Comparison of ENCODE assay signal across 15 cellular contexts in the genomic region with DNA sequence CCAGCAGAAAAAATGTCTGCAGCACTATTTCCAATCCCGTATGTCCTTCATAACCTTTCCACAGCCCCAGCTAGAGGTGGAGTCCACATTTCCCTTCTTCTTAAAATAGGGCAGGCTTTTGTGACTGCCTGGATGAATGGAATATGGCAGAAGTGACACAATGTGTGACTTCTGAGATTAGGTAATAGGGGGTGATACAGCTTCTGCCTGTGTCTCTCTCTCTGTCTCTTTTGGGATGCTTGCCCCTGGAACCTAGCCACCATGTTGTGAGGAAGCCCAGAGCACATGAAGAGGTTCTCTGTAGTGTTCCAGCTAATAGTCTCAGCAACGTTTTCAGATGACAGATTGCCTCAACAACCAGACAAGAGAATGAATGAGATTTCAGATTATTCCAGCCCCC. TPM values are rescaled to one million over a fixed set of nuclear protein-coding genes. Genes with fewer than 3 reads are reported as not detected.
DNase-seq lines count a peak whose midpoint lies in the region; ATAC-seq and TF ChIP-seq lines count a peak whose summit lies in the region.
"Had no signal": no experiment of that assay in that cellular context is flagged by ENCODE, and none has a peak within 500 bp of the region (broad histone marks: within the 10 kb centered on the region; RNA-seq: fewer than 3 reads in every experiment).

No MANE protein-coding gene starts in this region.

- H3K36me3 ChIP-seq in heart left ventricle (peaks cover 0 to 9% (median 0%) of the 10 kb centered on the region in 9 donors), OCI-LY7 (ENCODE audit: insufficient read depth, low read length) (no peaks in the 10 kb centered on the region)
- H3K36me3 ChIP-seq: BLaER1 treated with 17β-estradiol and CSF1 and Interleukin-3, amounts not matched to agents 10 nM and 100 nM had no signal

- H3K9me3 ChIP-seq in heart left ventricle = peaks cover 0 to 12% (median 0%) of the 10 kb centered on the region in 12 donors
- H3K9me3 ChIP-seq in right cardiac atrium (ENCODE audit: control insufficient read depth, low read length) = no peaks in the 10 kb centered on the region
- no peaks in the 10 kb centered on the region for H3K9me3 ChIP-seq in OCI-LY7 (ENCODE audit: low read length)

- H3K27me3 Mint-ChIP-seq in nephron (ENCODE audit: low read depth) = peaks cover 3% of the 10 kb centered on the region
- no peaks in the 10 kb centered on the region for H3K27me3 Mint-ChIP-seq in activated CD8-positive, alpha-beta T cell treated with anti-CD3 and anti-CD28 coated beads for 36 hours

- H3K27me3 ChIP-seq in heart left ventricle (no peaks in the 10 kb centered on the region), right cardiac atrium (ENCODE audit: control insufficient read depth, insufficient read depth) (no peaks in the 10 kb centered on the region)
- H3K27me3 ChIP-seq: BLaER1 treated with 17β-estradiol and CSF1 and Interleukin-3, amounts not matched to agents 10 nM and 100 nM had no signal

- peaks cover 6% of the 10 kb centered on the region for H3K9me3 Mint-ChIP-seq in nephron
- H3K9me3 Mint-ChIP-seq in activated CD8-positive, alpha-beta T cell treated with anti-CD3 and anti-CD28 coated beads for 36 hours = peaks cover 7% of the 10 kb centered on the region
- H3K9me3 Mint-ChIP-seq: GM23338 had no signal

- POLR2A ChIA-PET in OCI-LY7 (lab: Charles Lee) = no interaction called here
- POLR2A ChIA-PET in activated CD8-positive, alpha-beta T cell treated with anti-CD3 and anti-CD28 coated beads for 36 hours (lab: Charles Lee) = no interaction called here

- CTCF ChIA-PET in OCI-LY7 (lab: Charles Lee; ENCODE audit: unreplicated experiment) = no interaction called here
- CTCF ChIA-PET in activated CD8-positive, alpha-beta T cell treated with anti-CD3 and anti-CD28 coated beads for 36 hours (lab: Charles Lee) = interaction anchor here (2.5 kb wide), 1 partner anchor 34 kb away, joined by 8 read pairs; no protein-coding TSS in a partner anchor

- 28 to 44% (median 37%) methylated on average over 2 of the region's 2 CpGs for WGBS in heart left ventricle, 4 donors
- 40% methylated on average over 2 of the region's 2 CpGs for WGBS in right cardiac atrium

- H3K4me3 ChIP-seq in heart left ventricle = no peak overlapping the region
- H3K4me3 ChIP-seq in right cardiac atrium (ENCODE audit: low read length) = no peak overlapping the region
- no peak overlapping the region for H3K4me3 ChIP-seq in OCI-LY7 (ENCODE audit: low read depth, low read length, poor library complexity, severe bottlenecking)
- H3K4me3 ChIP-seq: BLaER1 treated with 17β-estradiol and CSF1 and Interleukin-3, amounts not matched to agents 10 nM and 100 nM; GM23338 had no signal

- H3K79me2 ChIP-seq in OCI-LY7 (ENCODE audit: insufficient read depth, low read depth, low read length) = no peaks in the 10 kb centered on the region

- H3K4me2 ChIP-seq in OCI-LY7 (ENCODE audit: low read length) = no peak overlapping the region
- H3K4me2 ChIP-seq: BLaER1 treated with 17β-estradiol and CSF1 and Interleukin-3, amounts not matched to agents 10 nM and 100 nM; GM23338 had no signal

- no peaks in the 10 kb centered on the region for H3K9me2 ChIP-seq in OCI-LY7 (ENCODE audit: insufficient read depth, low read length)

- no peak for TF ChIP-seq POLR2A in heart left ventricle (IDR thresholded peaks at IDR 0.05)

- intact Hi-C loops in heart left ventricle (cut with DNase I) (no loop called here), left cardiac atrium (cut with DNase I) (loop anchor here in 1 of 2 donors (10.0 kb wide), 1 partner anchor 51 kb away; the partner anchor contains the start of gene CLIC5), right cardiac atrium (cut with DNase I) (no loop called here), OCI-LY7 (cut with micrococcal nuclease; ENCODE audit: unreplicated experiment) (no loop called here)
- intact Hi-C loops in activated CD8-positive, alpha-beta T cell treated with anti-CD3 and anti-CD28 coated beads for 36 hours (cut with micrococcal nuclease) = no loop called here

- DNase-seq in heart left ventricle (peak in 1 of 5 donors; percentile 31), left cardiac atrium (no peak), right cardiac atrium (no peak), OCI-LY7 (ENCODE audit: low spot score) (no peak), A172 (ENCODE audit: low spot score) (no peak)
- no peak for DNase-seq in activated CD8-positive, alpha-beta T cell treated with anti-CD3 and anti-CD28 coated beads for 36 hours
- DNase-seq: 8988T; Calu3; CD4-positive, CD25-positive, alpha-beta regulatory T cell; DMS 273 treated with DMSO at 0.1 percent for 48 hours; H7 had no signal

- peak overlapping the region in 2 of 3 experiments; percentile 51 to 84 for H3K27ac Mint-ChIP-seq in nephron
- H3K27ac Mint-ChIP-seq in activated CD8-positive, alpha-beta T cell treated with anti-CD3 and anti-CD28 coated beads for 36 hours = no peak overlapping the region
- H3K27ac Mint-ChIP-seq: CD4-positive, CD25-positive, alpha-beta regulatory T cell; GM23338 had no signal

- peak overlapping the region in 9 of 12 donors; percentile 13 to 89 (median 39) for H3K27ac ChIP-seq in heart left ventricle
- peak overlapping the region; percentile 30 for H3K27ac ChIP-seq in right cardiac atrium (ENCODE audit: low read length)
- H3K27ac ChIP-seq in OCI-LY7 (ENCODE audit: low read depth, low read length, poor library complexity, severe bottlenecking) = no peak overlapping the region
- H3K27ac ChIP-seq: BLaER1 treated with 17β-estradiol and CSF1 and Interleukin-3, amounts not matched to agents 10 nM and 100 nM; HL-60 had no signal

- TF ChIP-seq CTCF in heart left ventricle (IDR thresholded peaks at IDR 0.05) (no peak), nephron (IDR thresholded peaks at IDR 0.05; ENCODE audit: unreplicated experiment in 3 of 3) (no peak), OCI-LY7 (conservative IDR thresholded peaks at IDR 0.05; ENCODE audit: low read length) (no peak)
- TF ChIP-seq CTCF in activated CD8-positive, alpha-beta T cell treated with anti-CD3 and anti-CD28 coated beads for 36 hours (IDR thresholded peaks at IDR 0.05) = no peak

- peaks cover 6% of the 10 kb centered on the region for H3K36me3 Mint-ChIP-seq in nephron (ENCODE audit: low read depth)
- no peaks in the 10 kb centered on the region for H3K36me3 Mint-ChIP-seq in activated CD8-positive, alpha-beta T cell treated with anti-CD3 and anti-CD28 coated beads for 36 hours (ENCODE audit: low read depth)
- H3K36me3 Mint-ChIP-seq: CD4-positive, CD25-positive, alpha-beta regulatory T cell had no signal

- H3K4me3 Mint-ChIP-seq in nephron = no peak overlapping the region
- no peak overlapping the region for H3K4me3 Mint-ChIP-seq in activated CD8-positive, alpha-beta T cell treated with anti-CD3 and anti-CD28 coated beads for 36 hours
- H3K4me3 Mint-ChIP-seq: CD4-positive, CD25-positive, alpha-beta regulatory T cell; GM23338 had no signal

- no peak overlapping the region for H2AFZ ChIP-seq in OCI-LY7 (ENCODE audit: low read length)
- H2AFZ ChIP-seq: GM23338 had no signal

- ATAC-seq in heart left ventricle (peak in 3 of 4 donors; percentile 13 to 58 (median 24)), left cardiac atrium (no peak), right cardiac atrium (no peak)
- ATAC-seq in activated CD8-positive, alpha-beta T cell treated with anti-CD3 and anti-CD28 coated beads for 36 hours = no peak
- ATAC-seq: GM23338 had no signal

- no peaks in the 10 kb centered on the region for H4K20me1 ChIP-seq in OCI-LY7 (ENCODE audit: insufficient read depth, low read length)
- H4K20me1 ChIP-seq: BLaER1 treated with 17β-estradiol and CSF1 and Interleukin-3, amounts not matched to agents 10 nM and 100 nM had no signal

- peaks cover 0 to 75% (median 60%) of the 10 kb centered on the region in 12 donors for H3K4me1 ChIP-seq in heart left ventricle
- H3K4me1 ChIP-seq in right cardiac atrium (ENCODE audit: control insufficient read depth, insufficient read depth, low read length) = peaks cover 17% of the 10 kb centered on the region
- no peaks in the 10 kb centered on the region for H3K4me1 ChIP-seq in OCI-LY7 (ENCODE audit: insufficient read depth, low read length, poor library complexity, severe bottlenecking)

- BruUV-seq in OCI-LY7 (replicated peaks; lab: Mats Ljungman, UMichigan) = no TSS peak

- H3K4me1 Mint-ChIP-seq in nephron = peaks cover 15% of the 10 kb centered on the region
- no peaks in the 10 kb centered on the region for H3K4me1 Mint-ChIP-seq in activated CD8-positive, alpha-beta T cell treated with anti-CD3 and anti-CD28 coated beads for 36 hours (ENCODE audit: low read depth)
- H3K4me1 Mint-ChIP-seq: CD4-positive, CD25-positive, alpha-beta regulatory T cell had no signal

RNA-seq across cellular contexts. Expression of gene CLIC5, which starts 51.4 kb away (rescaled TPM):
- 100 to 1,000 TPM; 213 to 381 (median 247) TPM for total RNA-seq in heart left ventricle
- polyA plus RNA-seq in heart left ventricle = 10 to 100 TPM; 63.0 to 63.2 TPM
- total RNA-seq in left cardiac atrium = 100 to 1,000 TPM in 1 of 2 donors, 10 to 100 TPM in 1; 92.1 to 109 TPM
- 100 to 1,000 TPM; 115 to 150 (median 124) TPM for total RNA-seq in right cardiac atrium
- 60.5 TPM for polyA plus RNA-seq in right cardiac atrium
- 0.03 TPM in 1 of 2 replicates, not detected in the other for total RNA-seq in OCI-LY7 (2014; rRNA removed; shearing (Covaris generic))
- total RNA-seq in OCI-LY7 (2022) = 0.08 TPM in 1 of 2 replicates, not detected in the other
- total RNA-seq in activated CD8-positive, alpha-beta T cell treated with anti-CD3 and anti-CD28 coated beads for 36 hours = 1 to 10 TPM; 1.1 TPM
- not detected in 2 replicates for total RNA-seq in A172 (2014; rRNA removed; shearing (Covaris generic))
- total RNA-seq: GM23338 had no signal

Comparison
In these comparisons a context has a peak if more than half of its experiments do, and no peak if none do; other contexts are left out.
1. ATAC-seq: peak in heart left ventricle (3 of 4); none in left cardiac atrium (0 of 2), right cardiac atrium (0 of 2) and activated CD8-positive, alpha-beta T cell treated with anti-CD3 and anti-CD28 coated beads for 36 hours (single experiment).
2. RNA of gene CLIC5, which starts 51.4 kb away (total RNA-seq): 213 to 381 TPM in heart left ventricle, 115 to 150 TPM in right cardiac atrium and 92.1 to 109 TPM in left cardiac atrium; 1.1 TPM in activated CD8-positive, alpha-beta T cell treated with anti-CD3 and anti-CD28 coated beads for 36 hours, 0.03 to 0.08 TPM in OCI-LY7 and not detected in A172; every median in the first group is over 10 times any median in the second.